ENCODE assay signal across 26 cellular contexts in the genomic region with DNA sequence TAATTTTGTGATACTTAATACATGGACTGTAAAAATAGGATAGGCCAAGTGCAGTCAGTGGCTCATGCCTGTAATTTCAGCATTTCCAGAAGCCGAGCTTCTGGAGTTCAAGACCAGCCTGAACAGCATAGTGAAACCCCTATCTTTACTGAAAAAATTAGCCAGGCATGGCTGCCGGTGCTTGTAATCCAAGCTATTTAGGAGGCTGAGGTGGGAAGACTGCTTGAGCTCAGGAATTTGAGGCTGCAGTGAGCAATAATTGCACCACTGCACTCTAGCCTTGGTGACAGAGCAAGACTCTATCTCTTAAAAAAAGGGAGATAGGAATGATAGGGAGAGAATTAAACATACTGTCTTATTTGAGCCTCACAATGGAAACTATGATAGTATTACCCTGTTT.
"Had no signal": no experiment of that assay in that cellular context is flagged by ENCODE, and none has a peak within 500 bp of the region (broad histone marks: within the 10 kb centered on the region; RNA-seq: fewer than 3 reads in every experiment).

No MANE protein-coding gene starts in this region.

- H3K4me1 Mint-ChIP-seq: activated CD4-positive, alpha-beta T cell treated with anti-CD3 and anti-CD28 coated beads for 36 hours; activated CD4-positive, alpha-beta T cell treated with anti-CD3 and anti-CD28 coated beads, Interleukin-2, amount 10 ng/mL, durations not matched to agents 24 days and 14 days; activated CD8-positive, alpha-beta memory T cell treated with anti-CD3 and anti-CD28 coated beads, Interleukin-2, amount 10 ng/mL, durations not matched to agents 7 days and 5 days had no signal

- DNase-seq: activated CD4-positive, alpha-beta memory T cell treated with anti-CD3 and anti-CD28 coated beads for 36 hours; activated CD4-positive, alpha-beta T cell treated with anti-CD3 and anti-CD28 coated beads for 36 hours; activated CD4-positive, alpha-beta T cell treated with anti-CD3 and anti-CD28 coated beads, Interleukin-2, amount 10 ng/mL, durations not matched to agents 24 days and 14 days; activated CD4-positive, CD25-positive, alpha-beta regulatory T cell; activated CD4-positive, CD25-positive, alpha-beta regulatory T cell treated with anti-CD3 and anti-CD28 coated beads, Interleukin-2, amount 50 U/mL, for 72 hours; activated CD8-positive, alpha-beta memory T cell treated with anti-CD3 and anti-CD28 coated beads, Interleukin-2, amount 10 ng/mL, durations not matched to agents 7 days and 5 days; activated CD8-positive, alpha-beta memory T cell treated with anti-CD3 and anti-CD28 coated beads, Interleukin-2, amount 50 U/mL, for 4 hours; activated CD8-positive, alpha-beta T cell treated with anti-CD3 and anti-CD28 coated beads, Interleukin-2, amount 10 ng/mL, durations not matched to agents 7 days and 5 days; activated gamma-delta T cell; activated naive CD4-positive, alpha-beta T cell; activated naive CD4-positive, alpha-beta T cell treated with anti-CD3 and anti-CD28 coated beads, Interleukin-2, amount 50 U/mL, for 16 hours; activated T-cell treated with anti-CD3 and anti-CD28 coated beads, Interleukin-2, amount 50 U/mL, for 1 hour; activated T-cell treated with anti-CD3 and anti-CD28 coated beads, Interleukin-2, amount 50 U/mL, for 48 hours; amygdala; aorta; body of pancreas; caudate nucleus; colonic mucosa; effector CD8-positive, alpha-beta T cell; esophagus squamous epithelium; foreskin melanocyte; T-helper 2 cell had no signal

- H3K36me3 ChIP-seq: colonic mucosa had no signal

- H3K4me3 ChIP-seq: body of pancreas, colonic mucosa, esophagus squamous epithelium, gastroesophageal sphincter had no signal

- H3K4me3 Mint-ChIP-seq: activated CD4-positive, alpha-beta memory T cell treated with anti-CD3 and anti-CD28 coated beads for 36 hours; activated CD4-positive, alpha-beta T cell treated with anti-CD3 and anti-CD28 coated beads for 36 hours; activated CD4-positive, alpha-beta T cell treated with anti-CD3 and anti-CD28 coated beads, Interleukin-2, amount 10 ng/mL, durations not matched to agents 24 days and 14 days; activated CD8-positive, alpha-beta memory T cell treated with anti-CD3 and anti-CD28 coated beads, Interleukin-2, amount 10 ng/mL, durations not matched to agents 7 days and 5 days; activated CD8-positive, alpha-beta T cell treated with anti-CD3 and anti-CD28 coated beads, Interleukin-2, amount 10 ng/mL, durations not matched to agents 7 days and 5 days; activated naive CD8-positive, alpha-beta T cell; activated T-helper 1 cell treated with anti-CD3 and anti-CD28 coated beads, Interleukin-12 subunit alpha, Interleukin-12 subunit beta, Interleukin-2, Interleukin-4 antibody, amounts not matched to agents 30 ng/mL and 10 ng/mL and 1 ng/mL, durations not matched to agents 14 hours and 24 hours and 36 hours had no signal

- H3K27ac Mint-ChIP-seq: activated CD4-positive, alpha-beta memory T cell treated with anti-CD3 and anti-CD28 coated beads for 36 hours; activated CD4-positive, alpha-beta T cell treated with anti-CD3 and anti-CD28 coated beads for 36 hours; activated CD4-positive, alpha-beta T cell treated with anti-CD3 and anti-CD28 coated beads, Interleukin-2, amount 10 ng/mL, durations not matched to agents 24 days and 14 days; activated CD8-positive, alpha-beta memory T cell treated with anti-CD3 and anti-CD28 coated beads, Interleukin-2, amount 10 ng/mL, durations not matched to agents 7 days and 5 days; activated CD8-positive, alpha-beta T cell treated with anti-CD3 and anti-CD28 coated beads, Interleukin-2, amount 10 ng/mL, durations not matched to agents 7 days and 5 days; activated naive CD8-positive, alpha-beta T cell; activated T-helper 1 cell treated with anti-CD3 and anti-CD28 coated beads, Interleukin-12 subunit alpha, Interleukin-12 subunit beta, Interleukin-2, Interleukin-4 antibody, amounts not matched to agents 30 ng/mL and 10 ng/mL and 1 ng/mL, durations not matched to agents 14 hours and 24 hours and 36 hours had no signal

- H3K27ac ChIP-seq: body of pancreas, colonic mucosa, epithelial cell of prostate, esophagus squamous epithelium, gastroesophageal sphincter had no signal

- H3K4me1 ChIP-seq: body of pancreas, colonic mucosa, gastroesophageal sphincter had no signal

- H3K27me3 ChIP-seq: body of pancreas, colonic mucosa, esophagus squamous epithelium, gastroesophageal sphincter had no signal

- H3K9me3 ChIP-seq: body of pancreas, colonic mucosa, esophagus squamous epithelium, gastroesophageal sphincter had no signal

- H3K27me3 Mint-ChIP-seq: activated CD4-positive, alpha-beta memory T cell treated with anti-CD3 and anti-CD28 coated beads for 36 hours; activated CD4-positive, alpha-beta T cell treated with anti-CD3 and anti-CD28 coated beads for 36 hours; activated CD4-positive, alpha-beta T cell treated with anti-CD3 and anti-CD28 coated beads, Interleukin-2, amount 10 ng/mL, durations not matched to agents 24 days and 14 days; activated CD8-positive, alpha-beta memory T cell treated with anti-CD3 and anti-CD28 coated beads, Interleukin-2, amount 10 ng/mL, durations not matched to agents 7 days and 5 days; activated naive CD8-positive, alpha-beta T cell had no signal

- ATAC-seq: activated CD4-positive, alpha-beta T cell treated with anti-CD3 and anti-CD28 coated beads for 36 hours; activated CD8-positive, alpha-beta memory T cell treated with anti-CD3 and anti-CD28 coated beads, Interleukin-2, amount 10 ng/mL, durations not matched to agents 7 days and 5 days; activated CD8-positive, alpha-beta T cell treated with anti-CD3 and anti-CD28 coated beads, Interleukin-2, amount 10 ng/mL, durations not matched to agents 7 days and 5 days; body of pancreas; gastroesophageal sphincter had no signal

- H3K9me3 Mint-ChIP-seq: activated CD4-positive, alpha-beta memory T cell treated with anti-CD3 and anti-CD28 coated beads for 36 hours; activated CD4-positive, alpha-beta T cell treated with anti-CD3 and anti-CD28 coated beads, Interleukin-2, amount 10 ng/mL, durations not matched to agents 24 days and 14 days; activated T-helper 1 cell treated with anti-CD3 and anti-CD28 coated beads, Interleukin-12 subunit alpha, Interleukin-12 subunit beta, Interleukin-2, Interleukin-4 antibody, amounts not matched to agents 30 ng/mL and 10 ng/mL and 1 ng/mL, durations not matched to agents 14 hours and 24 hours and 36 hours had no signal
